ENCODE assay signal across 9 cellular contexts in genomic region chr18:76380791-76381405, GRCh38.
DNase-seq lines count a peak whose midpoint lies in the region; ATAC-seq and TF ChIP-seq lines count a peak whose summit lies in the region.
"Had no signal": no experiment of that assay in that cellular context is flagged by ENCODE, and none has a peak within 500 bp of the region (broad histone marks: within the 10 kb centered on the region; RNA-seq: fewer than 3 reads in every experiment).

No MANE protein-coding gene starts in this region.

- peaks cover 4% of the 10 kb centered on the region for H3K4me1 Mint-ChIP-seq in nephron

- H3K27ac Mint-ChIP-seq in nephron, result peak overlapping the region in 2 of 3 experiments; percentile 33 to 35

- no peak overlapping the region for H4K5ac ChIP-seq in IMR-90 (ENCODE audit: low read depth, low read length)

- H3K4me3 ChIP-seq in IMR-90 (ENCODE audit: insufficient read depth, low read depth, low read length), result no peak overlapping the region
- H3K4me3 ChIP-seq in choroid plexus epithelial cell (ENCODE audit: low read depth, low read length), result no peak overlapping the region

- H3K4ac ChIP-seq in IMR-90 (ENCODE audit: low read depth, low read length), result no peak overlapping the region

- BruUV-seq in IMR-90 (replicated peaks; lab: Mats Ljungman, UMichigan), result no TSS peak

- H3K9ac ChIP-seq in IMR-90 (ENCODE audit: low read depth, low read length), result no peak overlapping the region

- TF ChIP-seq CTCF in IMR-90 (conservative IDR thresholded peaks at IDR 0.05; ENCODE audit: low read depth, low read length) (peak; percentile 37), choroid plexus epithelial cell (conservative IDR thresholded peaks at IDR 0.05; ENCODE audit: low read depth, low read length) (peak; percentile 68), nephron (IDR thresholded peaks at IDR 0.05; ENCODE audit: unreplicated experiment in 3 of 3) (peak; percentile 29 to 46 (median 42))

- peaks cover 43% of the 10 kb centered on the region for H3K36me3 Mint-ChIP-seq in nephron (ENCODE audit: low read depth)

- no peak overlapping the region for H2AK5ac ChIP-seq in IMR-90 (ENCODE audit: low read depth, low read length)

- no peak overlapping the region for H3K4me2 ChIP-seq in IMR-90 (ENCODE audit: low read depth, low read length)

- no peak overlapping the region for H3K23ac ChIP-seq in IMR-90 (ENCODE audit: low read depth, low read length)

- H3K18ac ChIP-seq in IMR-90 (ENCODE audit: low read depth, low read length), result no peak overlapping the region

- in situ Hi-C loops in IMR-90 (cut with MboI; ENCODE audit: low sequenced_read_pairs), result no loop called here

- no peak overlapping the region for H3K4me3 Mint-ChIP-seq in nephron

- no peak overlapping the region for H3K27ac ChIP-seq in IMR-90 (ENCODE audit: insufficient read depth, low read length)

- H2BK5ac ChIP-seq in IMR-90 (ENCODE audit: low read depth, low read length, poor library complexity, severe bottlenecking), result no peak overlapping the region

- H2AFZ ChIP-seq in IMR-90 (replicated peaks; ENCODE audit: low read length, poor library complexity), result no peak overlapping the region

- H3K4me1 ChIP-seq in IMR-90 (ENCODE audit: control insufficient read depth, insufficient read depth, low read length), result peaks cover 13% of the 10 kb centered on the region

- TF ChIP-seq RAD21 in IMR-90 (IDR thresholded peaks at IDR 0.05; ENCODE audit: low read length), result no peak

- no peak overlapping the region for H2BK120ac ChIP-seq in IMR-90 (ENCODE audit: low read depth, low read length)

- peaks cover 14% of the 10 kb centered on the region for H3K9me1 ChIP-seq in IMR-90 (ENCODE audit: insufficient read depth, low read length)

- H3K36me3 ChIP-seq in IMR-90 (ENCODE audit: control insufficient read depth, insufficient read depth, low read length), result peaks cover 30% of the 10 kb centered on the region; the same call in 1 of the 2 replicates

- TF ChIP-seq POLR2A in IMR-90 (IDR thresholded peaks at IDR 0.05; ENCODE audit: low read depth, low read length), result no peak

- no peak for ATAC-seq in IMR-90 (ENCODE audit: low read depth)
- ATAC-seq in HG02571 (IDR thresholded peaks at IDR 0.05; ENCODE audit: unreplicated experiment), result no peak
- no peak for ATAC-seq in GM21723 (IDR thresholded peaks at IDR 0.05; ENCODE audit: unreplicated experiment)
- ATAC-seq in GM19328 (IDR thresholded peaks at IDR 0.05; ENCODE audit: unreplicated experiment), result no peak
- ATAC-seq in GM19463 (IDR thresholded peaks at IDR 0.05; ENCODE audit: unreplicated experiment), result no peak

- CTCF ChIA-PET in IMR-90 (lab: Yijun Ruan, JAX), result interaction anchor here (0.6 kb wide), 1 partner anchor 315 kb away, joined by 3 read pairs; no protein-coding TSS in a partner anchor

- no peak overlapping the region for H2BK15ac ChIP-seq in IMR-90 (ENCODE audit: low read depth, low read length)

- H3K9me3 ChIP-seq in IMR-90 (ENCODE audit: control insufficient read depth, insufficient read depth, low read length), result no peaks in the 10 kb centered on the region

- H4K8ac ChIP-seq in IMR-90 (ENCODE audit: low read depth in 2 of 2, low read length in 2 of 2), result no peak overlapping the region

- WGBS in IMR-90 (ENCODE audit: extremely low coverage in 2 of 2, insufficient read length in 1 of 2), 2 experiments, result 98% methylated on average over 10 of the region's 26 CpGs; no CpG with 5 or more reads in 1 of the 2 experiments

- no peak overlapping the region for H4K91ac ChIP-seq in IMR-90 (ENCODE audit: insufficient read depth, low read depth, low read length)

- dilution Hi-C loops in IMR-90 (cut with HindIII; ENCODE audit: low sequenced_read_pairs, unreplicated experiment), result no loop called here

- H2BK20ac ChIP-seq in IMR-90 (ENCODE audit: low read depth, low read length), result no peak overlapping the region

- H3K79me1 ChIP-seq in IMR-90 (ENCODE audit: low read depth in 1 of 2, low read length in 2 of 2), result peaks cover 22 to 67% of the 10 kb centered on the region in 2 experiments

- H3K27me3 Mint-ChIP-seq in nephron (ENCODE audit: low read depth), result no peaks in the 10 kb centered on the region

- no peak overlapping the region for H3K56ac ChIP-seq in IMR-90 (ENCODE audit: extremely low read depth, insufficient read depth, low read length)

- DNase-seq in EL (peak; percentile 29), IMR-90 (no peak), choroid plexus epithelial cell (ENCODE audit: low read depth) (no peak)
- DNase-seq: activated gamma-delta T cell had no signal

- no peaks in the 10 kb centered on the region for H3K27me3 ChIP-seq in IMR-90 (ENCODE audit: control insufficient read depth, insufficient read depth, low read length)

- H4K20me1 ChIP-seq in IMR-90 (ENCODE audit: insufficient read depth, low read length), result peaks cover 57% of the 10 kb centered on the region

- peak overlapping the region; percentile 69 for H2AK9ac ChIP-seq in IMR-90 (replicated peaks; ENCODE audit: low read depth, low read length, poor library complexity)

- POLR2A ChIA-PET in IMR-90 (lab: Charles Lee; ENCODE audit: unreplicated experiment), result no interaction called here

- no peaks in the 10 kb centered on the region for H3K9me3 Mint-ChIP-seq in nephron

- intact Hi-C loops in IMR-90 (cut with micrococcal nuclease), result no loop called here

- no peak overlapping the region for H3K14ac ChIP-seq in IMR-90 (replicated peaks; ENCODE audit: low read depth, low read length)

TF ChIP-seq in IMR-90, 13 proteins besides CTCF, POLR2A, EP300 and RAD21:
- no peak for TF ChIP-seq ELK1 (IDR thresholded peaks at IDR 0.05; ENCODE audit: borderline replicate concordance, low read depth, low read length)
- TF ChIP-seq CHD1 (IDR thresholded peaks at IDR 0.05; ENCODE audit: low read depth, low read length), result no peak
- no peak for TF ChIP-seq USF2 (IDR thresholded peaks at IDR 0.05; ENCODE audit: low read depth, low read length)
- TF ChIP-seq FOS (IDR thresholded peaks at IDR 0.05; ENCODE audit: low read depth, low read length), result no peak
- no peak for TF ChIP-seq MXI1 (IDR thresholded peaks at IDR 0.05; ENCODE audit: borderline replicate concordance, low read depth, low read length)
- no peak for TF ChIP-seq SMC3 (IDR thresholded peaks at IDR 0.05; ENCODE audit: low read depth, low read length)
- TF ChIP-seq RCOR1 (IDR thresholded peaks at IDR 0.05; ENCODE audit: insufficient replicate concordance, low read length), result no peak
- no peak for TF ChIP-seq MAFK (IDR thresholded peaks at IDR 0.05; ENCODE audit: low read depth, low read length)
- TF ChIP-seq CEBPB (IDR thresholded peaks at IDR 0.05; ENCODE audit: low read depth, low read length), result no peak
- no peak for TF ChIP-seq NFE2L2 (IDR thresholded peaks at IDR 0.05; ENCODE audit: low read depth, low read length)
- no peak for TF ChIP-seq MAZ (IDR thresholded peaks at IDR 0.05; ENCODE audit: borderline replicate concordance, low read depth, low read length)
- TF ChIP-seq RFX5 (IDR thresholded peaks at IDR 0.05; ENCODE audit: low read depth, low read length), result no peak
- no peak for TF ChIP-seq BHLHE40 (IDR thresholded peaks at IDR 0.05; ENCODE audit: low read depth, low read length)
